16 cellular contexts compared by ENCODE assay signal in the genomic region with DNA sequence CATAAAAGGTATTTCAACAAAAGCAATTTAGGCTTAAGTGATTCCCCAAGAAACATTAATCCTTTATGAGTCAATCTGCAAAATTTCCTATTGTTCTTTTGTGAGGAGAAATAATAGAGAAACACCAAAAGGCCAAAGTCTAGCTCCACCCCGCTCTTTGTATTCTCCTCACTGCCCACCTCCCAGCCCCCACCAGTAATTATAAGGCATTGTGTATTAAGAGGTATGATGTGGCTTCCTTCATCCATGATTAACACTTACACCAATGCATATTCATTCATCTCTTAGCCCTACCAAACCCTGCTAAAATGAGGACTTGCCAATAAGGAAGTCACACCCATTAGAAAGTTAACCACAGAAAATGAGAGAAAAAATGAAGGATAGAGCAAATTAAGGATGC.
"Had no signal": no experiment of that assay in that cellular context is flagged by ENCODE, and none has a peak within 500 bp of the region (broad histone marks: within the 10 kb centered on the region; RNA-seq: fewer than 3 reads in every experiment).

No MANE protein-coding gene starts in this region.

- H3K9me3 Mint-ChIP-seq: activated CD8-positive, alpha-beta T cell treated with anti-CD3 and anti-CD28 coated beads for 36 hours; central memory CD8-positive, alpha-beta T cell; naive B cell; T-helper 2 cell treated with Interferon-gamma antibody and Interleukin-4, amounts not matched to agents 5 μg/mL and 100 μg/mL, for 36 hours had no signal

- DNase-seq: activated CD4-positive, alpha-beta T cell treated with anti-CD3 and anti-CD28 coated beads for 36 hours; activated CD8-positive, alpha-beta memory T cell treated with anti-CD3 and anti-CD28 coated beads, Interleukin-2, amount 50 U/mL, for 48 hours; activated CD8-positive, alpha-beta T cell treated with anti-CD3 and anti-CD28 coated beads for 36 hours; activated naive CD4-positive, alpha-beta T cell; effector memory CD8-positive, alpha-beta T cell; erythroblast; left colon; naive B cell; stimulated activated CD4-positive, alpha-beta T cell treated with anti-CD3 and anti-CD28 coated beads, Interleukin-12 subunit alpha, Interleukin-12 subunit beta, amount 100 ng/mL, for 4 hours; stimulated activated naive CD4-positive, alpha-beta T cell; SW 1271; trophoblast cell had no signal

- H3K4me1 Mint-ChIP-seq: activated CD4-positive, alpha-beta T cell treated with anti-CD3 and anti-CD28 coated beads for 36 hours; central memory CD8-positive, alpha-beta T cell had no signal

- H3K4me3 Mint-ChIP-seq: activated CD4-positive, alpha-beta T cell treated with anti-CD3 and anti-CD28 coated beads for 36 hours; activated CD8-positive, alpha-beta T cell treated with anti-CD3 and anti-CD28 coated beads for 36 hours; central memory CD8-positive, alpha-beta T cell; naive B cell; T-helper 2 cell treated with Interferon-gamma antibody and Interleukin-4, amounts not matched to agents 5 μg/mL and 100 μg/mL, for 36 hours had no signal

- H3K4me3 ChIP-seq: lung, prostate gland had no signal

- H3K27ac ChIP-seq: prostate gland had no signal

- H3K27ac Mint-ChIP-seq: activated CD4-positive, alpha-beta T cell treated with anti-CD3 and anti-CD28 coated beads for 36 hours; activated CD8-positive, alpha-beta T cell treated with anti-CD3 and anti-CD28 coated beads for 36 hours; effector memory CD8-positive, alpha-beta T cell; T-helper 2 cell treated with Interferon-gamma antibody and Interleukin-4, amounts not matched to agents 5 μg/mL and 100 μg/mL, for 36 hours had no signal

- ATAC-seq: activated CD4-positive, alpha-beta T cell treated with anti-CD3 and anti-CD28 coated beads for 36 hours; activated CD8-positive, alpha-beta T cell treated with anti-CD3 and anti-CD28 coated beads for 36 hours; effector memory CD8-positive, alpha-beta T cell; left colon had no signal

- H3K27me3 Mint-ChIP-seq: activated CD4-positive, alpha-beta T cell treated with anti-CD3 and anti-CD28 coated beads for 36 hours; activated CD8-positive, alpha-beta T cell treated with anti-CD3 and anti-CD28 coated beads for 36 hours; central memory CD8-positive, alpha-beta T cell; effector memory CD8-positive, alpha-beta T cell; naive B cell had no signal

- H3K9me3 ChIP-seq: prostate gland had no signal

- H3K36me3 ChIP-seq: prostate gland had no signal

- H3K36me3 Mint-ChIP-seq: naive B cell had no signal
